ENCODE assay signal across 16 cellular contexts in genomic region chr18:8721716-8722115, GRCh38. TPM values are rescaled to one million over a fixed set of nuclear protein-coding genes. Genes with fewer than 3 reads are reported as not detected.
DNase-seq lines count a peak whose midpoint lies in the region; TF ChIP-seq lines count a peak whose summit lies in the region.
"Had no signal": no experiment of that assay in that cellular context is flagged by ENCODE, and none has a peak within 500 bp of the region (broad histone marks: within the 10 kb centered on the region; RNA-seq: fewer than 3 reads in every experiment).

No MANE protein-coding gene starts in this region.

- peak; percentile 51 for DNase-seq in MCF 10A (ENCODE audit: unreplicated experiment)
- no peak for DNase-seq in breast epithelium (ENCODE audit: low spot score in 2 of 2)
- DNase-seq in adipocyte (ENCODE audit: low read depth), result peak; percentile 37
- peak; percentile 62 for DNase-seq in glomerular visceral epithelial cell (ENCODE audit: extremely low spot score)
- peak; percentile 28 for DNase-seq in ureter (ENCODE audit: low spot score)
- no peak for DNase-seq in NCI-H526 treated with DMSO at 0.1 percent for 48 hours (lab: John Stamatoyannopoulos, UW)
- no peak for DNase-seq in hypothalamus (lab: John Stamatoyannopoulos, UW)
- DNase-seq in cerebellar cortex (ENCODE audit: low spot score), result no peak
- DNase-seq: activated B cell treated with CpG ODN at 0.5 μM for 24 hours; activated T-cell treated with anti-CD3 and anti-CD28 coated beads, Interleukin-2, amount 50 U/mL, for 1 hour; DMS53; erythroblast; naive thymus-derived CD4-positive, alpha-beta T cell; NCI-H345; SHP77 treated with DMSO at 0.1 percent for 48 hours; transverse colon had no signal

- POLR2A ChIA-PET in MCF 10A (lab: Yijun Ruan, JAX), result interaction anchor here (0.7 kb wide), 1 partner anchor 17 kb away, joined by 3 read pairs; no protein-coding TSS in a partner anchor

- H3K27ac Mint-ChIP-seq in MCF 10A (ENCODE audit: low read depth, unreplicated experiment), result peak overlapping the region; percentile 8
- H3K27ac Mint-ChIP-seq: activated B cell treated with CpG ODN at 0.5 μM for 24 hours; naive thymus-derived CD4-positive, alpha-beta T cell had no signal

- peaks cover 32% of the 10 kb centered on the region for H3K4me1 Mint-ChIP-seq in MCF 10A (ENCODE audit: insufficient read depth, unreplicated experiment)
- H3K4me1 Mint-ChIP-seq: naive thymus-derived CD4-positive, alpha-beta T cell had no signal

- H3K9me3 ChIP-seq in breast epithelium (no peaks in the 10 kb centered on the region), adipocyte (ENCODE audit: control insufficient read depth, low read length) (no peaks in the 10 kb centered on the region)
- H3K9me3 ChIP-seq: transverse colon had no signal

- TF ChIP-seq POLR2A in breast epithelium (IDR thresholded peaks at IDR 0.05), result no peak

- TF ChIP-seq CTCF in MCF 10A (IDR thresholded peaks at IDR 0.05; ENCODE audit: unreplicated experiment), result no peak
- TF ChIP-seq CTCF in breast epithelium (IDR thresholded peaks at IDR 0.05), result no peak

- H3K27me3 Mint-ChIP-seq in MCF 10A (ENCODE audit: insufficient read depth, unreplicated experiment), result no peaks in the 10 kb centered on the region
- H3K27me3 Mint-ChIP-seq: activated B cell treated with CpG ODN at 0.5 μM for 24 hours had no signal

- H3K9me3 Mint-ChIP-seq in MCF 10A (ENCODE audit: unreplicated experiment), result no peaks in the 10 kb centered on the region
- H3K9me3 Mint-ChIP-seq: activated B cell treated with CpG ODN at 0.5 μM for 24 hours had no signal

- peaks cover 7% of the 10 kb centered on the region for H3K36me3 Mint-ChIP-seq in MCF 10A (ENCODE audit: insufficient read depth, unreplicated experiment)
- H3K36me3 Mint-ChIP-seq: naive thymus-derived CD4-positive, alpha-beta T cell had no signal

- no peak overlapping the region for H3K4me3 Mint-ChIP-seq in MCF 10A (ENCODE audit: unreplicated experiment)
- H3K4me3 Mint-ChIP-seq: activated B cell treated with CpG ODN at 0.5 μM for 24 hours had no signal

- no peak overlapping the region for H3K9ac ChIP-seq in adipocyte (ENCODE audit: low read length)

- BruUV-seq in MCF 10A (replicated peaks; lab: Mats Ljungman, UMichigan), result no TSS peak

- CTCF ChIA-PET in MCF 10A (lab: Yijun Ruan, JAX), result interaction anchor here (0.6 to 0.7 kb wide), 3 partner anchors 87 to 514 kb away, joined by 3 read pairs; no protein-coding TSS in a partner anchor

- H3K36me3 ChIP-seq in breast epithelium (no peaks in the 10 kb centered on the region), adipocyte (ENCODE audit: control insufficient read depth, insufficient read depth, low read length, severe bottlenecking) (peaks cover 19% of the 10 kb centered on the region)
- H3K36me3 ChIP-seq: transverse colon had no signal

- H3K4me1 ChIP-seq in breast epithelium (no peaks in the 10 kb centered on the region), adipocyte (ENCODE audit: control insufficient read depth, insufficient read depth, low read length) (no peaks in the 10 kb centered on the region)

- H3K4me3 ChIP-seq in breast epithelium (no peak overlapping the region), adipocyte (ENCODE audit: low read length) (no peak overlapping the region)
- H3K4me3 ChIP-seq: transverse colon had no signal

- H3K27me3 ChIP-seq in breast epithelium, result no peaks in the 10 kb centered on the region
- no peaks in the 10 kb centered on the region for H3K27me3 ChIP-seq in adipocyte (replicated peaks; ENCODE audit: control insufficient read depth, insufficient read depth, low read length)

- H3K27ac ChIP-seq in breast epithelium, result no peak overlapping the region
- H3K27ac ChIP-seq: transverse colon had no signal

- intact Hi-C loops in MCF 10A (cut with micrococcal nuclease), result no loop called here
- intact Hi-C loops in breast epithelium (cut with DNase I; ENCODE audit: low total_unique reads), result no loop called here

RNA-seq across cellular contexts. Expression of gene MTCL1, which starts 16.4 kb away (rescaled TPM):
- total RNA-seq in MCF 10A (2022) (11.6 and 19.8 TPM in 2 replicates), breast epithelium (1 to 10 TPM; 4.9 to 9.1 (median 7.2) TPM), ureter (150 TPM)

Comparison
In these comparisons a context has a peak if more than half of its experiments do, and no peak if none do; other contexts are left out.
1. DNase-seq: peak in MCF 10A (single experiment), adipocyte (single experiment), glomerular visceral epithelial cell (single experiment) and ureter (single experiment); none in breast epithelium (0 of 2), NCI-H526 treated with DMSO at 0.1 percent for 48 hours (single experiment), hypothalamus (0 of 51) and cerebellar cortex (single experiment).